In genomic region chr11:68215524-68216170, GRCh38 we compare ENCODE assay signal across 1 cellular context.
TF ChIP-seq lines count a peak whose summit lies in the region.

No MANE protein-coding gene starts in this region.

TF ChIP-seq in HepG2, 621 proteins besides CTCF, POLR2A, EP300 and RAD21 (continues in another document):
- TF ChIP-seq SMAD9 (CRISPR knock-in tag; IDR thresholded peaks at IDR 0.05) (0 out of 2 replicates have a peak, but pooled peaks have one; percentile 41), U2AF2 (IDR thresholded peaks at IDR 0.05; ENCODE audit: low read depth, low read length) (no peak), ZNF772 (CRISPR knock-in tag; IDR thresholded peaks at IDR 0.05) (0 out of 2 replicates have a peak, but pooled peaks have one; percentile 50), ATF1 (CRISPR knock-in tag; IDR thresholded peaks at IDR 0.05) (no peak), ZFY (CRISPR knock-in tag; IDR thresholded peaks at IDR 0.05) (peak; percentile 25; the same call in 1 of the 2 replicates), ZNF598 (CRISPR knock-in tag; IDR thresholded peaks at IDR 0.05; ENCODE audit: borderline replicate concordance) (0 out of 2 replicates have a peak, but pooled peaks have one; percentile 1), ZNF773 (CRISPR knock-in tag; IDR thresholded peaks at IDR 0.05; ENCODE audit: borderline replicate concordance) (no peak), ZNF292 (CRISPR knock-in tag; IDR thresholded peaks at IDR 0.05; ENCODE audit: borderline replicate concordance, low read depth) (no peak), GLI4 (CRISPR knock-in tag; IDR thresholded peaks at IDR 0.05; ENCODE audit: borderline replicate concordance) (no peak), ZNF564 (CRISPR knock-in tag; IDR thresholded peaks at IDR 0.05) (no peak), TBL1XR1 (IDR thresholded peaks at IDR 0.05; ENCODE audit: borderline replicate concordance, low read length, partially characterized antibody) (no peak), UBTF (CRISPR knock-in tag; IDR thresholded peaks at IDR 0.05) (peak; percentile 19; the same call in 1 of the 2 replicates), SP4 (CRISPR knock-in tag; IDR thresholded peaks at IDR 0.05) (no peak), ZNF547 (CRISPR knock-in tag; IDR thresholded peaks at IDR 0.05) (no peak), ZNF224 (CRISPR knock-in tag; IDR thresholded peaks at IDR 0.05) (no peak), THAP7 (CRISPR knock-in tag; IDR thresholded peaks at IDR 0.05) (0 out of 2 replicates have a peak, but pooled peaks have one; percentile 67), NBN (conservative IDR thresholded peaks at IDR 0.05) (no peak), ZNF546 (CRISPR knock-in tag; conservative IDR thresholded peaks at IDR 0.05) (no peak), HNRNPLL (IDR thresholded peaks at IDR 0.05; ENCODE audit: low read depth, low read length, poor library complexity, severe bottlenecking) (peak; percentile 44), ATF3 (CRISPR knock-in tag; IDR thresholded peaks at IDR 0.05) (no peak), ZNF333 (CRISPR knock-in tag; IDR thresholded peaks at IDR 0.05; ENCODE audit: borderline replicate concordance) (0 out of 2 replicates have a peak, but pooled peaks have one; percentile 61), GABPA (IDR thresholded peaks at IDR 0.05; ENCODE audit: low read depth, low read length) (no peak), GABPA (CRISPR knock-in tag; IDR thresholded peaks at IDR 0.05; ENCODE audit: low read depth) (no peak), EED (CRISPR knock-in tag; IDR thresholded peaks at IDR 0.05) (no peak), KDM5B (CRISPR knock-in tag; IDR thresholded peaks at IDR 0.05; ENCODE audit: borderline replicate concordance) (0 out of 2 replicates have a peak, but pooled peaks have one; percentile 17), ZZZ3 (CRISPR knock-in tag; IDR thresholded peaks at IDR 0.05; ENCODE audit: borderline replicate concordance) (no peak), SOX6 (IDR thresholded peaks at IDR 0.05) (no peak), SOX6 (CRISPR knock-in tag; IDR thresholded peaks at IDR 0.05) (0 out of 2 replicates have a peak, but pooled peaks have one; percentile 11), DR1 (CRISPR knock-in tag; IDR thresholded peaks at IDR 0.05) (no peak), ZXDC (CRISPR knock-in tag; IDR thresholded peaks at IDR 0.05) (peak; percentile 30; the same call in 1 of the 2 replicates), KLF6 (CRISPR knock-in tag; IDR thresholded peaks at IDR 0.05) (0 out of 2 replicates have a peak, but pooled peaks have one; percentile 11), GMEB1 (CRISPR knock-in tag; IDR thresholded peaks at IDR 0.05; ENCODE audit: borderline replicate concordance) (no peak), EEA1 (CRISPR knock-in tag; IDR thresholded peaks at IDR 0.05; ENCODE audit: borderline replicate concordance) (no peak), FUBP1 (CRISPR knock-in tag; IDR thresholded peaks at IDR 0.05; ENCODE audit: borderline replicate concordance) (no peak), KLF9 (CRISPR knock-in tag; IDR thresholded peaks at IDR 0.05; ENCODE audit: low read depth) (no peak), HINFP (CRISPR knock-in tag; IDR thresholded peaks at IDR 0.05; ENCODE audit: low read depth) (no peak), KLF16 (CRISPR knock-in tag; IDR thresholded peaks at IDR 0.05) (no peak), ARHGAP35 (CRISPR knock-in tag; IDR thresholded peaks at IDR 0.05; ENCODE audit: borderline replicate concordance) (0 out of 2 replicates have a peak, but pooled peaks have one; percentile 11), MXD1 (CRISPR knock-in tag; IDR thresholded peaks at IDR 0.05) (0 out of 2 replicates have a peak, but pooled peaks have one; percentile 26), POGZ (CRISPR knock-in tag; IDR thresholded peaks at IDR 0.05) (0 out of 2 replicates have a peak, but pooled peaks have one; percentile 21), ZNF343 (CRISPR knock-in tag; IDR thresholded peaks at IDR 0.05) (no peak), GRHL1 (CRISPR knock-in tag; conservative IDR thresholded peaks at IDR 0.05) (no peak), ATF5 (CRISPR knock-in tag; IDR thresholded peaks at IDR 0.05; ENCODE audit: low read depth) (no peak), ZNF33B (CRISPR knock-in tag; IDR thresholded peaks at IDR 0.05) (no peak), WIZ (CRISPR knock-in tag; IDR thresholded peaks at IDR 0.05) (no peak), ZFP1 (CRISPR knock-in tag; IDR thresholded peaks at IDR 0.05) (no peak), CAMTA2 (CRISPR knock-in tag; IDR thresholded peaks at IDR 0.05; ENCODE audit: borderline replicate concordance) (0 out of 2 replicates have a peak, but pooled peaks have one; percentile 48), KDM6A (CRISPR knock-in tag; IDR thresholded peaks at IDR 0.05; ENCODE audit: low read depth) (no peak), ZNF777 (CRISPR knock-in tag; IDR thresholded peaks at IDR 0.05) (no peak), ZNF280D (CRISPR knock-in tag; IDR thresholded peaks at IDR 0.05) (no peak), YEATS2 (CRISPR knock-in tag; IDR thresholded peaks at IDR 0.05; ENCODE audit: borderline replicate concordance) (no peak)
